ENCODE assay signal across 1 cellular context in genomic region chr2:172448544-172449267, GRCh38.
TF ChIP-seq lines count a peak whose summit lies in the region.

No MANE protein-coding gene starts in this region.

TF ChIP-seq in IMR-90, 13 proteins besides CTCF, POLR2A, EP300 and RAD21 (continued from another document):
- TF ChIP-seq USF2 (IDR thresholded peaks at IDR 0.05; ENCODE audit: low read depth, low read length) (no peak), MAFK (IDR thresholded peaks at IDR 0.05; ENCODE audit: low read depth, low read length) (no peak), CHD1 (IDR thresholded peaks at IDR 0.05; ENCODE audit: low read depth, low read length) (no peak), MAZ (IDR thresholded peaks at IDR 0.05; ENCODE audit: borderline replicate concordance, low read depth, low read length) (no peak), SMC3 (IDR thresholded peaks at IDR 0.05; ENCODE audit: low read depth, low read length) (no peak)
